ENCODE assay signal across 3 cellular contexts in genomic region chr1:50644447-50645105, GRCh38.
TF ChIP-seq lines count a peak whose summit lies in the region.

No MANE protein-coding gene starts in this region.

TF ChIP-seq in A549, 52 proteins besides CTCF, POLR2A, EP300 and RAD21:
- TF ChIP-seq MAX (IDR thresholded peaks at IDR 0.05) (no peak), REST (IDR thresholded peaks at IDR 0.05) (no peak), TFCP2L1 (CRISPR knock-in tag; IDR thresholded peaks at IDR 0.05) (no peak)

TF ChIP-seq in IMR-90, 13 proteins besides CTCF, POLR2A, EP300 and RAD21:
- no peak for TF ChIP-seq MAZ (IDR thresholded peaks at IDR 0.05; ENCODE audit: borderline replicate concordance, low read depth, low read length)
- TF ChIP-seq RCOR1 (IDR thresholded peaks at IDR 0.05; ENCODE audit: insufficient replicate concordance, low read length), result no peak
- no peak for TF ChIP-seq CEBPB (IDR thresholded peaks at IDR 0.05; ENCODE audit: low read depth, low read length)
- no peak for TF ChIP-seq BHLHE40 (IDR thresholded peaks at IDR 0.05; ENCODE audit: low read depth, low read length)

TF ChIP-seq in endothelial cell of umbilical vein, 7 proteins besides CTCF, POLR2A, EP300 and RAD21:
- TF ChIP-seq EZH2 (IDR thresholded peaks at IDR 0.05; ENCODE audit: borderline replicate concordance, low read depth, low read length, severe bottlenecking) (no peak), JUN (IDR thresholded peaks at IDR 0.05; ENCODE audit: borderline replicate concordance, insufficient read depth, insufficient read length, low read depth) (no peak), MYC (IDR thresholded peaks at IDR 0.05; ENCODE audit: low read depth, low read length) (no peak)
